Comparison of ENCODE assay signal across 22 cellular contexts in the genomic region with DNA sequence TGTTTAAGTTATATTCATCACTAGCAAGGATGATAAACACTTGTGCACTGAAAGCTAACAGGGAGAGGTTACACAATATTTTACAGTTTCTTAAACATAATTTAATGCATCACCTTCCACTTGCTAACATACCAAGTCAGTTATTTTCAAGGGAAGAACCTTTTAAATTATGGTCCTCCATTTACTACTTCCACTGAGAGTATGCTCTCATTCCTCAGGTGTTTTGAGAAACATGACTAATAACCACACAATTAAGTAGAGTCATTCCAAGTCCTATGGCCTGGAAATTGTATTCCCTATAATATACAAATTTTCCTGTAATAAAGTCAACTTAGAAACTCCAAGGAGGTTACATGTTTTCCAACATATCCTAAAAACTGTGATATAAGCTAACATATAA.
A peak's percentile ranks its signal among the peaks of the same experiment; 100 is the strongest.
DNase-seq lines count a peak whose midpoint lies in the region; ATAC-seq, FAIRE-seq and TF ChIP-seq lines count a peak whose summit lies in the region.
"Had no signal": no experiment of that assay in that cellular context is flagged by ENCODE, and none has a peak within 500 bp of the region (broad histone marks: within the 10 kb centered on the region; RNA-seq: fewer than 3 reads in every experiment).

No MANE protein-coding gene starts in this region.

- no peak overlapping the region for H3K27ac ChIP-seq in mammary epithelial cell (ENCODE audit: insufficient read depth, low read depth, low read length)
- H3K27ac ChIP-seq in breast epithelium = no peak overlapping the region
- H3K27ac ChIP-seq in keratinocyte (ENCODE audit: control insufficient read depth, insufficient read depth, low read length) = no peak overlapping the region
- H3K27ac ChIP-seq: C4-2B had no signal

- no peak for FAIRE-seq in keratinocyte (lab: Jason Lieb, UNC)
- FAIRE-seq: GM18507 had no signal

- CTCF ChIA-PET in mammary epithelial cell (lab: Charles Lee; ENCODE audit: low non-redundant PET) = no interaction called here
- CTCF ChIA-PET in T-cell (lab: Charles Lee) = no interaction called here

- TF ChIP-seq POLR2A in breast epithelium (IDR thresholded peaks at IDR 0.05) = no peak

- H3K27ac Mint-ChIP-seq in T-cell = peak overlapping the region; percentile 34 to 53

- no peak for ATAC-seq in T-cell (replicated peaks in 1 of 4)
- ATAC-seq in HG03139 (IDR thresholded peaks at IDR 0.05; ENCODE audit: unreplicated experiment) = no peak
- ATAC-seq: Panc1 had no signal

- intact Hi-C loops in mammary epithelial cell (cut with micrococcal nuclease) (no loop called here), breast epithelium (cut with DNase I; ENCODE audit: low total_unique reads) (no loop called here)

- no peaks in the 10 kb centered on the region for H3K4me1 Mint-ChIP-seq in T-cell

- POLR2A ChIA-PET in T-cell (lab: Charles Lee) = no interaction called here

- no peaks in the 10 kb centered on the region for H3K9me3 Mint-ChIP-seq in T-cell
- H3K9me3 Mint-ChIP-seq: CD8-positive, alpha-beta memory T cell; IgD-negative memory B cell had no signal

- DNase-seq in mammary epithelial cell (peak; percentile 51), breast epithelium (ENCODE audit: low spot score in 2 of 2) (no peak), T-cell (no peak), keratinocyte (ENCODE audit: low read depth, low spot score) (peak; percentile 17)
- no peak for DNase-seq in activated CD8-positive, alpha-beta memory T cell treated with anti-CD3 and anti-CD28 coated beads, Interleukin-2, amount 50 U/mL, for 48 hours
- no peak for DNase-seq in activated CD4-positive, alpha-beta T cell treated with anti-CD3 and anti-CD28 coated beads for 4 hours
- DNase-seq: AML-193; Calu3; CD8-positive, alpha-beta memory T cell; DMS153; GDM1; MV-4-11; NCI-H1105 treated with DMSO at 0.1 percent for 48 hours; NCI-H2029 treated with DMSO at 0.1 percent for 48 hours; NCI-H226; NCI-H510A treated with DMSO at 0.1 percent for 48 hours; NCI-H748 treated with DMSO at 0.1 percent for 48 hours had no signal

- peaks cover 29% of the 10 kb centered on the region for H3K36me3 ChIP-seq in mammary epithelial cell (ENCODE audit: insufficient read depth, low read length)
- H3K36me3 ChIP-seq in breast epithelium = no peaks in the 10 kb centered on the region
- peaks cover 5 to 10% of the 10 kb centered on the region in 2 experiments for H3K36me3 ChIP-seq in keratinocyte (ENCODE audit: control insufficient read depth in 2 of 2, extremely low read depth in 1 of 2, insufficient read depth in 2 of 2, low read length in 2 of 2)

- H3K79me2 ChIP-seq in mammary epithelial cell (ENCODE audit: insufficient read depth, low read length) (no peaks in the 10 kb centered on the region), keratinocyte (ENCODE audit: control insufficient read depth, insufficient read depth, low read length) (no peaks in the 10 kb centered on the region)

- H3K4me2 ChIP-seq in mammary epithelial cell (ENCODE audit: insufficient read depth, low read depth, low read length) (no peak overlapping the region), keratinocyte (ENCODE audit: control insufficient read depth, extremely low read depth, insufficient read depth, low read depth, low read length) (no peak overlapping the region)

- dilution Hi-C loops in mammary epithelial cell (cut with HindIII; ENCODE audit: low sequenced_read_pairs) (no loop called here), keratinocyte (cut with MboI; ENCODE audit: extremely low pct_ligation_motif_present, low sequenced_read_pairs) (no loop called here)

- in situ Hi-C loops in mammary epithelial cell (cut with MboI; ENCODE audit: low sequenced_read_pairs in 2 of 2) = no loop called here

- no TSS peak for BruUV-seq in mammary epithelial cell (replicated peaks; lab: Mats Ljungman, UMichigan)

- no peaks in the 10 kb centered on the region for H3K9me1 ChIP-seq in keratinocyte (ENCODE audit: control insufficient read depth, extremely low read depth, insufficient read depth, low read length)

- H3K9ac ChIP-seq in mammary epithelial cell (ENCODE audit: insufficient read depth, low read length) (no peak overlapping the region), keratinocyte (ENCODE audit: control insufficient read depth, extremely low read depth, insufficient read depth, low read length) (no peak overlapping the region)

- peaks cover 51% of the 10 kb centered on the region for H3K36me3 Mint-ChIP-seq in T-cell

- H3K9me3 ChIP-seq in mammary epithelial cell (replicated peaks; ENCODE audit: insufficient read depth, low read length) (no peaks in the 10 kb centered on the region), breast epithelium (no peaks in the 10 kb centered on the region), keratinocyte (ENCODE audit: control insufficient read depth, low read depth, low read length) (no peaks in the 10 kb centered on the region)

- H3K27me3 Mint-ChIP-seq in T-cell = no peaks in the 10 kb centered on the region
- H3K27me3 Mint-ChIP-seq: CD8-positive, alpha-beta memory T cell; IgD-negative memory B cell had no signal

- H4K20me1 ChIP-seq in mammary epithelial cell (ENCODE audit: insufficient read depth, low read length) (no peaks in the 10 kb centered on the region), keratinocyte (ENCODE audit: control insufficient read depth, extremely low read depth, insufficient read depth, low read length) (no peaks in the 10 kb centered on the region)

- no peak overlapping the region for H3K4me3 Mint-ChIP-seq in T-cell
- H3K4me3 Mint-ChIP-seq: CD8-positive, alpha-beta memory T cell; IgD-negative memory B cell had no signal

- no peak for TF ChIP-seq CTCF in mammary epithelial cell (conservative IDR thresholded peaks at IDR 0.05 in 1 of 2, IDR thresholded peaks at IDR 0.05 in 1 of 2; ENCODE audit: extremely low read depth in 1 of 2, insufficient read depth in 1 of 2, low read depth in 1 of 2, low read length in 2 of 2)
- no peak for TF ChIP-seq CTCF in breast epithelium (IDR thresholded peaks at IDR 0.05)
- TF ChIP-seq CTCF in keratinocyte (optimal IDR thresholded peaks at IDR 0.05 in 1 of 3, IDR thresholded peaks at IDR 0.05 in 1 of 3, conservative IDR thresholded peaks at IDR 0.05 in 1 of 3; ENCODE audit: extremely low read depth in 1 of 3, insufficient read depth in 2 of 3, low read length in 3 of 3) = no peak

- H3K27me3 ChIP-seq in mammary epithelial cell (ENCODE audit: insufficient read depth, low read length) = no peaks in the 10 kb centered on the region
- H3K27me3 ChIP-seq in breast epithelium = no peaks in the 10 kb centered on the region
- no peaks in the 10 kb centered on the region for H3K27me3 ChIP-seq in keratinocyte (ENCODE audit: control insufficient read depth, extremely low read depth, insufficient read depth, low read length)

- H3K4me1 ChIP-seq in mammary epithelial cell (ENCODE audit: insufficient read depth, low read length) (no peaks in the 10 kb centered on the region), breast epithelium (no peaks in the 10 kb centered on the region), keratinocyte (ENCODE audit: control insufficient read depth, extremely low read depth, insufficient read depth, low read length) (peaks cover 5% of the 10 kb centered on the region)

- H2AFZ ChIP-seq in mammary epithelial cell (ENCODE audit: low read depth, low read length) = no peak overlapping the region
- no peak overlapping the region for H2AFZ ChIP-seq in keratinocyte (ENCODE audit: control insufficient read depth, low read length)

- H3K4me3 ChIP-seq in mammary epithelial cell (replicated peaks in 1 of 3; ENCODE audit: insufficient read depth in 1 of 3, low read depth in 2 of 3, low read length in 3 of 3) (no peak overlapping the region), breast epithelium (no peak overlapping the region), keratinocyte (ENCODE audit: control insufficient read depth in 2 of 3, extremely low read depth in 1 of 3, insufficient read depth in 2 of 3, low read depth in 1 of 3, low read length in 3 of 3) (no peak overlapping the region)

Comparison
In these comparisons a context has a peak if more than half of its experiments do, and no peak if none do; other contexts are left out.
1. DNase-seq: peak in mammary epithelial cell (single experiment) and keratinocyte (single experiment); none in breast epithelium (0 of 2), T-cell (0 of 34), activated CD8-positive, alpha-beta memory T cell treated with anti-CD3 and anti-CD28 coated beads, Interleukin-2, amount 50 U/mL, for 48 hours (single experiment) and activated CD4-positive, alpha-beta T cell treated with anti-CD3 and anti-CD28 coated beads for 4 hours (0 of 2).